25 cellular contexts compared by ENCODE assay signal in the genomic region with DNA sequence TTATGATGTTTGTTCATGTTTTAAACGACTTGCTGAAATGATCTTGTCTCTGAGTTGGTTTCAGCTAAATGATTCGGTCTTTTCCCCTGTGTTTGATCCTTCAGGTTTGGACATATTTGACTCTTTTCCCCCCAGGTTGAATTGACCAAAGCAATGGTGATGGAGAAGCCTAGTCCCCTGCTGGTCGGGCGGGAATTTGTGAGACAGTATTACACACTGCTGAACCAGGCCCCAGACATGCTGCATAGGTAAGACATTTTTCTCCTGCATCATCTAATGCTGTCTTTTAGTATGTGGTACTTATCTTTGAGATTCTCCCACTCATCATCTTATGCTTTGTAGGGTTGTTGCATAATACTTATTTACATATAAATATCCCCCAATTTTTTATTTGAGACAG. TPM values are rescaled to one million over a fixed set of nuclear protein-coding genes. Genes with fewer than 3 reads are reported as not detected.
DNase-seq lines count a peak whose midpoint lies in the region; ATAC-seq and TF ChIP-seq lines count a peak whose summit lies in the region.
"Had no signal": no experiment of that assay in that cellular context is flagged by ENCODE, and none has a peak within 500 bp of the region (broad histone marks: within the 10 kb centered on the region; RNA-seq: fewer than 3 reads in every experiment).

No MANE protein-coding gene starts in this region.

- peak overlapping the region; percentile 16 for H3K27ac Mint-ChIP-seq in activated T-cell treated with anti-CD3 and anti-CD28 coated beads, Interleukin-2, amount 50 U/mL, for 72 hours
- H3K27ac Mint-ChIP-seq in CD8-positive, alpha-beta T cell: peak overlapping the region; percentile 58
- H3K27ac Mint-ChIP-seq in activated naive CD8-positive, alpha-beta T cell treated with anti-CD3 and anti-CD28 coated beads for 36 hours: peak overlapping the region; percentile 57
- peak overlapping the region in 2 of 3 experiments; percentile 6 to 9 for H3K27ac Mint-ChIP-seq in nephron

- H3K27me3 ChIP-seq in CD8-positive, alpha-beta T cell (ENCODE audit: insufficient read depth, low read length): no peaks in the 10 kb centered on the region
- no peaks in the 10 kb centered on the region for H3K27me3 ChIP-seq in uterus
- H3K27me3 ChIP-seq: BLaER1 treated with 17β-estradiol and CSF1 and Interleukin-3, amounts not matched to agents 10 nM and 100 nM; dorsolateral prefrontal cortex; heart left ventricle; testis had no signal

- H3K9me3 ChIP-seq in CD8-positive, alpha-beta T cell (ENCODE audit: low read length): no peaks in the 10 kb centered on the region
- H3K9me3 ChIP-seq in uterus: no peaks in the 10 kb centered on the region
- H3K9me3 ChIP-seq: BLaER1 treated with 17β-estradiol and CSF1 and Interleukin-3, amounts not matched to agents 10 nM and 100 nM; heart left ventricle; SK-N-SH; testis had no signal

- H3K4me3 ChIP-seq in CD8-positive, alpha-beta T cell (ENCODE audit: low read depth, low read length): no peak overlapping the region
- H3K4me3 ChIP-seq in uterus: no peak overlapping the region
- H3K4me3 ChIP-seq: BLaER1 treated with 17β-estradiol and CSF1 and Interleukin-3, amounts not matched to agents 10 nM and 100 nM; dorsolateral prefrontal cortex; heart left ventricle; testis had no signal

- no peak for DNase-seq in activated T-cell treated with anti-CD3 and anti-CD28 coated beads, Interleukin-2, amount 50 U/mL, for 72 hours
- DNase-seq in activated T-cell treated with anti-CD3 and anti-CD28 coated beads, Interleukin-2, amount 50 U/mL, for 4 hours: no peak
- no peak for DNase-seq in CD8-positive, alpha-beta T cell
- no peak for DNase-seq in activated naive CD8-positive, alpha-beta T cell treated with anti-CD3 and anti-CD28 coated beads for 36 hours
- DNase-seq in foreskin melanocyte (no peak), uterus (no peak), LoVo (ENCODE audit: low spot score) (no peak)
- DNase-seq: ACHN; activated CD4-positive, alpha-beta T cell treated with anti-CD3 and anti-CD28 coated beads, Interleukin-2, amount 50 U/mL, for 1 hour; activated naive CD4-positive, alpha-beta T cell treated with anti-CD3 and anti-CD28 coated beads, Interleukin-2, amount 50 U/mL, for 16 hours; activated T-cell treated with anti-CD3 and anti-CD28 coated beads for 4 hours; central memory CD4-positive, alpha-beta T cell; dorsolateral prefrontal cortex; heart left ventricle; mammary epithelial cell; NCI-H1092 treated with DMSO at 0.1 percent for 48 hours; NCI-H2029; NCI-H345; NCI-H774; SK-N-SH; small intestine; stimulated activated CD4-positive, alpha-beta T cell treated with anti-CD3 and anti-CD28 coated beads, Interleukin-2, amount 100 ng/mL, for 24 hours; testis had no signal

- H3K4me1 ChIP-seq in CD8-positive, alpha-beta T cell (ENCODE audit: insufficient read depth, low read length): peaks cover 21% of the 10 kb centered on the region
- peaks cover 0 to 9% of the 10 kb centered on the region in 2 donors for H3K4me1 ChIP-seq in uterus
- H3K4me1 ChIP-seq: testis had no signal

- intact Hi-C loops in CD8-positive, alpha-beta T cell (cut with DNase I, micrococcal nuclease): no loop called here
- intact Hi-C loops in uterus (cut with DNase I; ENCODE audit: low total_unique reads): no loop called here

- ATAC-seq in activated T-cell treated with anti-CD3 and anti-CD28 coated beads, Interleukin-2, amount 50 U/mL, for 72 hours (replicated peaks in 1 of 2): no peak
- no peak for ATAC-seq in activated T-cell treated with anti-CD3 and anti-CD28 coated beads, Interleukin-2, amount 50 U/mL, for 4 hours
- ATAC-seq in CD8-positive, alpha-beta T cell: no peak

- no peak for TF ChIP-seq POLR2A in uterus (IDR thresholded peaks at IDR 0.05)

- POLR2A ChIA-PET in CD8-positive, alpha-beta T cell (lab: Charles Lee): interaction anchor here (1.0 kb wide), 1 partner anchor 14 kb away, joined by 3 read pairs; no protein-coding TSS in a partner anchor

- H3K4me1 Mint-ChIP-seq in activated T-cell treated with anti-CD3 and anti-CD28 coated beads, Interleukin-2, amount 50 U/mL, for 72 hours (ENCODE audit: low read depth): peaks cover 35% of the 10 kb centered on the region
- peaks cover 46% of the 10 kb centered on the region for H3K4me1 Mint-ChIP-seq in activated T-cell treated with anti-CD3 and anti-CD28 coated beads, Interleukin-2, amount 50 U/mL, for 4 hours (ENCODE audit: low read depth)
- peaks cover 59% of the 10 kb centered on the region for H3K4me1 Mint-ChIP-seq in CD8-positive, alpha-beta T cell (ENCODE audit: low read depth)
- peaks cover 45% of the 10 kb centered on the region for H3K4me1 Mint-ChIP-seq in activated naive CD8-positive, alpha-beta T cell treated with anti-CD3 and anti-CD28 coated beads for 36 hours
- peaks cover 20% of the 10 kb centered on the region for H3K4me1 Mint-ChIP-seq in nephron

- H3K4me3 Mint-ChIP-seq in activated T-cell treated with anti-CD3 and anti-CD28 coated beads, Interleukin-2, amount 50 U/mL, for 72 hours: no peak overlapping the region
- no peak overlapping the region for H3K4me3 Mint-ChIP-seq in activated T-cell treated with anti-CD3 and anti-CD28 coated beads, Interleukin-2, amount 50 U/mL, for 4 hours
- H3K4me3 Mint-ChIP-seq in CD8-positive, alpha-beta T cell: no peak overlapping the region
- H3K4me3 Mint-ChIP-seq in activated naive CD8-positive, alpha-beta T cell treated with anti-CD3 and anti-CD28 coated beads for 36 hours: no peak overlapping the region
- H3K4me3 Mint-ChIP-seq in nephron: no peak overlapping the region

- H3K36me3 ChIP-seq in CD8-positive, alpha-beta T cell (ENCODE audit: insufficient read depth, low read length): peaks cover 11% of the 10 kb centered on the region
- H3K36me3 ChIP-seq in uterus: no peaks in the 10 kb centered on the region

- H3K9me3 Mint-ChIP-seq in activated T-cell treated with anti-CD3 and anti-CD28 coated beads, Interleukin-2, amount 50 U/mL, for 72 hours: no peaks in the 10 kb centered on the region
- H3K9me3 Mint-ChIP-seq in activated T-cell treated with anti-CD3 and anti-CD28 coated beads, Interleukin-2, amount 50 U/mL, for 4 hours: no peaks in the 10 kb centered on the region
- H3K9me3 Mint-ChIP-seq in CD8-positive, alpha-beta T cell: no peaks in the 10 kb centered on the region
- no peaks in the 10 kb centered on the region for H3K9me3 Mint-ChIP-seq in activated naive CD8-positive, alpha-beta T cell treated with anti-CD3 and anti-CD28 coated beads for 36 hours
- no peaks in the 10 kb centered on the region for H3K9me3 Mint-ChIP-seq in nephron

- H3K27me3 Mint-ChIP-seq in activated T-cell treated with anti-CD3 and anti-CD28 coated beads, Interleukin-2, amount 50 U/mL, for 72 hours (ENCODE audit: low read depth): no peaks in the 10 kb centered on the region
- H3K27me3 Mint-ChIP-seq in activated T-cell treated with anti-CD3 and anti-CD28 coated beads, Interleukin-2, amount 50 U/mL, for 4 hours (ENCODE audit: low read depth): no peaks in the 10 kb centered on the region
- H3K27me3 Mint-ChIP-seq in CD8-positive, alpha-beta T cell (ENCODE audit: low read depth): no peaks in the 10 kb centered on the region
- H3K27me3 Mint-ChIP-seq in activated naive CD8-positive, alpha-beta T cell treated with anti-CD3 and anti-CD28 coated beads for 36 hours: no peaks in the 10 kb centered on the region
- H3K27me3 Mint-ChIP-seq in nephron (ENCODE audit: low read depth): no peaks in the 10 kb centered on the region

- H3K27ac ChIP-seq in CD8-positive, alpha-beta T cell (ENCODE audit: low read depth, low read length): no peak overlapping the region
- no peak overlapping the region for H3K27ac ChIP-seq in uterus
- H3K27ac ChIP-seq: BLaER1 treated with 17β-estradiol and CSF1 and Interleukin-3, amounts not matched to agents 10 nM and 100 nM; dorsolateral prefrontal cortex; heart left ventricle; testis had no signal

- CTCF ChIA-PET in CD8-positive, alpha-beta T cell (lab: Charles Lee): no interaction called here

- TF ChIP-seq CTCF in CD8-positive, alpha-beta T cell (IDR thresholded peaks at IDR 0.05): no peak
- TF ChIP-seq CTCF in nephron (IDR thresholded peaks at IDR 0.05; ENCODE audit: unreplicated experiment in 3 of 3) (no peak), uterus (IDR thresholded peaks at IDR 0.05) (no peak)

- peaks cover 2 to 24% of the 10 kb centered on the region in 2 donors for H3K36me3 Mint-ChIP-seq in activated T-cell treated with anti-CD3 and anti-CD28 coated beads, Interleukin-2, amount 50 U/mL, for 72 hours (ENCODE audit: insufficient read depth in 2 of 2)
- H3K36me3 Mint-ChIP-seq in activated T-cell treated with anti-CD3 and anti-CD28 coated beads, Interleukin-2, amount 50 U/mL, for 4 hours (ENCODE audit: insufficient read depth): peaks cover 24% of the 10 kb centered on the region
- H3K36me3 Mint-ChIP-seq in CD8-positive, alpha-beta T cell: peaks cover 44% of the 10 kb centered on the region
- peaks cover 26% of the 10 kb centered on the region for H3K36me3 Mint-ChIP-seq in activated naive CD8-positive, alpha-beta T cell treated with anti-CD3 and anti-CD28 coated beads for 36 hours
- H3K36me3 Mint-ChIP-seq in nephron (ENCODE audit: low read depth): peaks cover 44% of the 10 kb centered on the region

RNA-seq across cellular contexts. Expression of a gene that starts 14.7 kb away (rescaled TPM):
- 100 to 1,000 TPM; 133 to 157 TPM for total RNA-seq in activated T-cell treated with anti-CD3 and anti-CD28 coated beads, Interleukin-2, amount 50 U/mL, for 72 hours
- 100 to 1,000 TPM; 532 to 555 (median 540) TPM for total RNA-seq in activated T-cell treated with anti-CD3 and anti-CD28 coated beads, Interleukin-2, amount 50 U/mL, for 4 hours
- 10 to 100 TPM; 89.1 to 91.1 TPM for total RNA-seq in CD8-positive, alpha-beta T cell
- 100 to 1,000 TPM; 364 to 375 TPM for total RNA-seq in activated naive CD8-positive, alpha-beta T cell treated with anti-CD3 and anti-CD28 coated beads for 36 hours
- 100 to 1,000 TPM in 3 of 4 donors, 10 to 100 TPM in 1; 72.1 to 240 (median 168) TPM for total RNA-seq in uterus

RNA-seq across cellular contexts. Expression of a gene that starts 28.0 kb away (rescaled TPM):
- total RNA-seq in activated T-cell treated with anti-CD3 and anti-CD28 coated beads, Interleukin-2, amount 50 U/mL, for 72 hours: 10 to 100 TPM; 56.1 to 68.0 TPM
- total RNA-seq in activated T-cell treated with anti-CD3 and anti-CD28 coated beads, Interleukin-2, amount 50 U/mL, for 4 hours: 10 to 100 TPM; 89.0 to 94.3 (median 91.7) TPM
- 10 to 100 TPM; 12.6 to 13.2 TPM for total RNA-seq in CD8-positive, alpha-beta T cell
- total RNA-seq in activated naive CD8-positive, alpha-beta T cell treated with anti-CD3 and anti-CD28 coated beads for 36 hours: 10 to 100 TPM; 97.7 to 98.6 TPM
- total RNA-seq in uterus: 10 to 100 TPM in 3 of 4 donors, 1 to 10 TPM in 1; 2.6 to 99.7 (median 47.6) TPM

Comparison
In these comparisons a context has a peak if more than half of its experiments do, and no peak if none do; other contexts are left out.
1. H3K27ac Mint-ChIP-seq: peak in every context shown above with its lines; median percentile 58 in CD8-positive, alpha-beta T cell; 57 in activated naive CD8-positive, alpha-beta T cell treated with anti-CD3 and anti-CD28 coated beads for 36 hours; 16 in activated T-cell treated with anti-CD3 and anti-CD28 coated beads, Interleukin-2, amount 50 U/mL, for 72 hours; 8 in nephron.